In genomic region chr16:29810699-29811169, GRCh38 we compare ENCODE assay signal across 8 cellular contexts. TPM values are rescaled to one million over a fixed set of nuclear protein-coding genes. Genes with fewer than 3 reads are reported as not detected.
DNase-seq lines count a peak whose midpoint lies in the region; ATAC-seq, FAIRE-seq and TF ChIP-seq lines count a peak whose summit lies in the region.

No MANE protein-coding gene starts in this region.

- no peak for TF ChIP-seq RAD21 in K562 (CRISPR knock-in tag; conservative IDR thresholded peaks at IDR 0.05 in 1 of 2, IDR thresholded peaks at IDR 0.05 in 1 of 2)

- intact Hi-C loops in left ventricle myocardium inferior (cut with micrococcal nuclease) = no loop called here
- intact Hi-C loops in left cardiac atrium (cut with DNase I) = no loop called here
- intact Hi-C loops in K562 (cut with micrococcal nuclease) = loop anchor here (10.0 kb wide), 1 partner anchor 214 kb away; the partner anchor contains the start of gene C16orf92
- intact Hi-C loops in aorta (cut with DNase I) = loop anchor here in 1 of 2 donors (10.0 kb wide), 2 partner anchors 184 to 954 kb away; partner anchors contain the start of genes CFAP119, HIRIP3, INO80E and RNF40

- peak overlapping the region in 1 of 2 experiments; percentile 100; a peak in 1 of 4 replicates for H3K9ac ChIP-seq in K562 (ENCODE audit: insufficient read depth in 1 of 2, low read depth in 2 of 2, low read length in 2 of 2)
- H3K9ac ChIP-seq in muscle layer of colon (ENCODE audit: low read length) = no peak overlapping the region

- POLR2A ChIA-PET in K562 (lab: Yijun Ruan, JAX) = interaction anchor here (0.8 to 1.3 kb wide), 3 partner anchors 7 to 110 kb away, joined by 3 to 4 read pairs (median 3); no protein-coding TSS in a partner anchor

- H3K27me3 ChIP-seq in left ventricle myocardium inferior (ENCODE audit: low read depth) (no peaks in the 10 kb centered on the region), K562 (ENCODE audit: control insufficient read depth in 2 of 2, insufficient read depth in 2 of 2, low read length in 2 of 2) (no peaks in the 10 kb centered on the region), muscle layer of colon (ENCODE audit: control insufficient read depth in 1 of 2, insufficient read depth in 2 of 2, low read length in 2 of 2) (no peaks in the 10 kb centered on the region), aorta (ENCODE audit: control insufficient read depth in 1 of 2, insufficient read depth in 2 of 2, low read length in 1 of 2) (no peaks in the 10 kb centered on the region)

- peak overlapping the region; percentile 91 for H3K4me2 ChIP-seq in K562 (ENCODE audit: insufficient read depth, low read length)

- CTCF ChIA-PET in K562 (lab: Yijun Ruan, JAX; ENCODE audit: low intra/inter-chr PET ratio) = no interaction called here

- in situ Hi-C loops in K562 (cut with MboI) = no loop called here

- TF ChIP-seq EP300 in K562 (IDR thresholded peaks at IDR 0.05; ENCODE audit: low read length) = no peak

- FAIRE-seq in K562 (lab: Jason Lieb, UNC) = peak; percentile 76

- TSS peak; percentile 78 for BruUV-seq in K562 (replicated peaks; lab: Mats Ljungman, UMichigan)

- H3K9me1 ChIP-seq in K562 (ENCODE audit: control insufficient read depth, insufficient read depth, low read length) = no peaks in the 10 kb centered on the region

- no peaks in the 10 kb centered on the region for H3K9me3 ChIP-seq in left ventricle myocardium inferior (replicated peaks)
- H3K9me3 ChIP-seq in K562 (replicated peaks; ENCODE audit: control insufficient read depth, insufficient read depth, low read depth, low read length) = no peaks in the 10 kb centered on the region
- no peaks in the 10 kb centered on the region for H3K9me3 ChIP-seq in muscle layer of colon (ENCODE audit: low read length)
- H3K9me3 ChIP-seq in aorta (ENCODE audit: control insufficient read depth, low read length) = no peaks in the 10 kb centered on the region

- DNase-seq in left ventricle myocardium inferior = no peak
- no peak for DNase-seq in left cardiac atrium
- DNase-seq in K562 (ENCODE audit: extremely low read depth in 1 of 4, low spot score in 3 of 4) = no peak
- DNase-seq in aorta = no peak
- no peak for DNase-seq in RPMI8226
- DNase-seq in SKM-1 (lab: John Stamatoyannopoulos, UW; ENCODE audit: unreplicated experiment) = no peak
- no peak for DNase-seq in NCI-H187 treated with DMSO at 0.1 percent for 48 hours (lab: John Stamatoyannopoulos, UW)

- no peak for TF ChIP-seq POLR2A in K562 (conservative IDR thresholded peaks at IDR 0.05)

- H3K4me3 ChIP-seq in left ventricle myocardium inferior (peak overlapping the region; percentile 75), K562 (peak overlapping the region; percentile 60), muscle layer of colon (ENCODE audit: low read depth in 1 of 2, low read length in 2 of 2) (peak overlapping the region in 1 of 2 donors; percentile 78), aorta (ENCODE audit: low read length in 2 of 2) (no peak overlapping the region)

- H3K4me1 ChIP-seq in left ventricle myocardium inferior = peaks cover 82% of the 10 kb centered on the region
- H3K4me1 ChIP-seq in K562 (replicated peaks in 1 of 2; ENCODE audit: control insufficient read depth in 2 of 2, insufficient read depth in 2 of 2, low read length in 2 of 2) = peaks cover 43 to 80% of the 10 kb centered on the region in 2 experiments
- H3K4me1 ChIP-seq in muscle layer of colon (ENCODE audit: insufficient read depth, low read length) = peaks cover 61% of the 10 kb centered on the region
- H3K4me1 ChIP-seq in aorta (ENCODE audit: control insufficient read depth in 1 of 2, insufficient read depth in 2 of 2, low read length in 2 of 2) = no peaks in the 10 kb centered on the region

- H2AFZ ChIP-seq in K562 (ENCODE audit: low read depth, low read length) = no peak overlapping the region

- WGBS in K562 (ENCODE audit: insufficient coverage, low coverage, missing lambda C conversion rate) = 16% methylated on average over 6 of the region's 9 CpGs
- WGBS in aorta, 2 donors = 7 to 9% methylated on average over 9 of the region's 9 CpGs

- no peak for TF ChIP-seq CTCF in left ventricle myocardium inferior (IDR thresholded peaks at IDR 0.05; ENCODE audit: borderline replicate concordance)
- no peak for TF ChIP-seq CTCF in K562 (IDR thresholded peaks at IDR 0.05 in 2 of 3, conservative IDR thresholded peaks at IDR 0.05 in 1 of 3; ENCODE audit: insufficient read depth in 2 of 3, low read depth in 1 of 3, low read length in 3 of 3)

- H4K20me1 ChIP-seq in K562 (replicated peaks; ENCODE audit: control insufficient read depth, insufficient read depth, low read length) = peaks cover 23% of the 10 kb centered on the region; the same call in 1 of the 2 replicates

- H3K79me2 ChIP-seq in K562 (ENCODE audit: control insufficient read depth, insufficient read depth, low read length) = peaks cover 40% of the 10 kb centered on the region

- H3K27ac ChIP-seq in left ventricle myocardium inferior (replicated peaks) (peak overlapping the region; percentile 97), K562 (ENCODE audit: extremely low read depth, low read depth, low read length) (peak overlapping the region; percentile 88; the same call in 1 of the 3 replicates), muscle layer of colon (ENCODE audit: low read depth, low read length) (peak overlapping the region; percentile 98), aorta (ENCODE audit: low read depth in 1 of 2, low read length in 2 of 2) (peak overlapping the region; percentile 20 to 59)

- ATAC-seq in left cardiac atrium (no peak), K562 (no peak), aorta (ENCODE audit: low FRiP score) (no peak)

- H3K36me3 ChIP-seq in left ventricle myocardium inferior (peaks cover 24% of the 10 kb centered on the region), K562 (ENCODE audit: control insufficient read depth, insufficient read depth, low read length) (peaks cover 36% of the 10 kb centered on the region), muscle layer of colon (ENCODE audit: insufficient read depth, low read length) (peaks cover 17% of the 10 kb centered on the region), aorta (ENCODE audit: control insufficient read depth in 1 of 2, insufficient read depth in 2 of 2, low read length in 1 of 2) (no peaks in the 10 kb centered on the region)

RNA-seq across cellular contexts. Expression of gene PRRT2, which starts 1.3 kb away (rescaled TPM):
- 2.1 TPM for total RNA-seq in left ventricle myocardium inferior
- 1 to 10 TPM; 2.2 to 3.0 TPM for total RNA-seq in left cardiac atrium
- total RNA-seq in K562 (2011; cell fraction: chromatin; rRNA removed; ENCODE audit: low replicate concordance) = 2.5 and 4.2 TPM in 2 replicates
- 1.7 and 2.8 TPM in 2 replicates for total RNA-seq in K562 (2011; cell fraction: nucleolus; rRNA removed)
- 2.1 and 6.5 TPM in 2 replicates for total RNA-seq in K562 (2011; cell fraction: nucleoplasm; rRNA removed)
- total RNA-seq in K562 (2014; rRNA removed) = 0.16 and 0.27 TPM in 2 replicates
- 0.11 TPM in 1 of 2 replicates, not detected in the other for total RNA-seq in K562 (2014; rRNA removed; fragmentation: Illumina TruSeq; extraction: Trizol)
- 0.25 and 0.38 TPM in 2 replicates for total RNA-seq in K562 (2015; rRNA removed; fragmentation: Illumina TruSeq; extraction: Trizol)
- total RNA-seq in K562 (2021) = 0.69 and 1.2 TPM in 2 replicates
- polyA plus RNA-seq in K562 (2011; rRNA removed) = 0.42 and 0.96 TPM in 2 replicates
- 0.48 and 0.60 TPM in 2 replicates for polyA plus RNA-seq in K562 (2011; cell fraction: cytosol; rRNA removed)
- polyA plus RNA-seq in K562 (2011; cell fraction: nucleus; rRNA removed) = 9.4 and 12.9 TPM in 2 replicates
- polyA plus RNA-seq in K562 (2012) = 0.72 and 1.4 TPM in 2 replicates
- polyA plus RNA-seq in K562 (2014; fragmentation: Illumina TruSeq; extraction: Trizol) = 0.28 and 0.46 TPM in 2 replicates
- polyA plus RNA-seq in K562 (2014; fragmentation: Nextera tagmentation; extraction: Ambion mirVana) = not detected
- polyA plus RNA-seq in K562 (2014; rRNA removed) = 0.81 and 1.0 TPM in 2 replicates
- 0.25 and 0.30 TPM in 2 replicates for polyA minus RNA-seq in K562 (2011; rRNA and poly(A)+ RNA removed)
- polyA minus RNA-seq in K562 (2011; cell fraction: cytosol; rRNA and poly(A)+ RNA removed) = not detected in 2 replicates
- 1.3 and 1.6 TPM in 2 replicates for polyA minus RNA-seq in K562 (2011; cell fraction: nucleus; rRNA and poly(A)+ RNA removed)
- total RNA-seq in aorta = 10 to 100 TPM; 10.9 to 30.6 TPM
- 10 to 100 TPM in 1 of 2 donors, 1 to 10 TPM in 1; 5.3 to 36.6 TPM for polyA plus RNA-seq in aorta

RNA-seq across cellular contexts. Expression of gene MAZ, which starts 4.4 kb away (rescaled TPM):
- total RNA-seq in left ventricle myocardium inferior (77.6 TPM), left cardiac atrium (10 to 100 TPM; 84.8 to 96.7 TPM), K562 (2014; rRNA removed) (414 and 504 TPM in 2 replicates), K562 (2014; rRNA removed; fragmentation: Illumina TruSeq; extraction: Trizol) (196 and 250 TPM in 2 replicates), K562 (2015; rRNA removed; fragmentation: Illumina TruSeq; extraction: Trizol) (378 and 386 TPM in 2 replicates), K562 (2021) (518 and 532 TPM in 2 replicates), aorta (100 to 1,000 TPM; 109 to 127 TPM)
- 95.3 and 227 TPM in 2 replicates for total RNA-seq in K562 (2011; cell fraction: chromatin; rRNA removed; ENCODE audit: low replicate concordance)
- 242 and 255 TPM in 2 replicates for total RNA-seq in K562 (2011; cell fraction: nucleolus; rRNA removed)
- total RNA-seq in K562 (2011; cell fraction: nucleoplasm; rRNA removed) = 165 and 167 TPM in 2 replicates
- polyA plus RNA-seq in K562 (2011; rRNA removed) (216 and 275 TPM in 2 replicates), K562 (2014; fragmentation: Illumina TruSeq; extraction: Trizol) (420 and 592 TPM in 2 replicates), K562 (2014; fragmentation: Nextera tagmentation; extraction: Ambion mirVana) (10 to 100 TPM; 45.4 to 59.3 TPM), K562 (2014; rRNA removed) (225 and 259 TPM in 2 replicates), aorta (100 to 1,000 TPM; 112 to 121 TPM)
- polyA plus RNA-seq in K562 (2011; cell fraction: cytosol; rRNA removed) = 302 and 460 TPM in 2 replicates
- 274 and 319 TPM in 2 replicates for polyA plus RNA-seq in K562 (2011; cell fraction: nucleus; rRNA removed)
- 576 and 597 TPM in 2 replicates for polyA plus RNA-seq in K562 (2012)
- polyA minus RNA-seq in K562 (2011; rRNA and poly(A)+ RNA removed) = 238 and 356 TPM in 2 replicates
- polyA minus RNA-seq in K562 (2011; cell fraction: cytosol; rRNA and poly(A)+ RNA removed) = 360 and 377 TPM in 2 replicates
- polyA minus RNA-seq in K562 (2011; cell fraction: nucleus; rRNA and poly(A)+ RNA removed) = 72.8 and 95.2 TPM in 2 replicates

RNA-seq across cellular contexts. Expression of gene PAGR1, which starts 5.2 kb away (rescaled TPM):
- 12.9 TPM for total RNA-seq in left ventricle myocardium inferior
- 10 to 100 TPM; 15.1 to 16.6 TPM for total RNA-seq in left cardiac atrium
- 8.4 and 14.4 TPM in 2 replicates for total RNA-seq in K562 (2011; cell fraction: chromatin; rRNA removed; ENCODE audit: low replicate concordance)
- 14.2 and 16.0 TPM in 2 replicates for total RNA-seq in K562 (2011; cell fraction: nucleolus; rRNA removed)
- 11.1 and 12.8 TPM in 2 replicates for total RNA-seq in K562 (2011; cell fraction: nucleoplasm; rRNA removed)
- total RNA-seq in K562 (2014; rRNA removed) = 58.2 and 68.3 TPM in 2 replicates
- 16.5 and 16.8 TPM in 2 replicates for total RNA-seq in K562 (2014; rRNA removed; fragmentation: Illumina TruSeq; extraction: Trizol)
- total RNA-seq in K562 (2015; rRNA removed; fragmentation: Illumina TruSeq; extraction: Trizol) = 40.7 and 42.2 TPM in 2 replicates
- 33.3 and 36.0 TPM in 2 replicates for total RNA-seq in K562 (2021)
- 15.4 and 16.6 TPM in 2 replicates for polyA plus RNA-seq in K562 (2011; rRNA removed)
- 16.9 and 23.2 TPM in 2 replicates for polyA plus RNA-seq in K562 (2011; cell fraction: cytosol; rRNA removed)
- polyA plus RNA-seq in K562 (2011; cell fraction: nucleus; rRNA removed) = 11.9 and 16.8 TPM in 2 replicates
- polyA plus RNA-seq in K562 (2012) = 21.5 and 32.5 TPM in 2 replicates
- polyA plus RNA-seq in K562 (2014; fragmentation: Illumina TruSeq; extraction: Trizol) = 15.7 and 26.0 TPM in 2 replicates
- 1 to 10 TPM; 1.4 to 4.5 TPM for polyA plus RNA-seq in K562 (2014; fragmentation: Nextera tagmentation; extraction: Ambion mirVana)
- 42.8 and 51.3 TPM in 2 replicates for polyA plus RNA-seq in K562 (2014; rRNA removed)
- 5.3 and 7.0 TPM in 2 replicates for polyA minus RNA-seq in K562 (2011; rRNA and poly(A)+ RNA removed)
- 7.3 and 12.9 TPM in 2 replicates for polyA minus RNA-seq in K562 (2011; cell fraction: cytosol; rRNA and poly(A)+ RNA removed)
- polyA minus RNA-seq in K562 (2011; cell fraction: nucleus; rRNA and poly(A)+ RNA removed) = 10.0 and 13.6 TPM in 2 replicates
- 10 to 100 TPM; 14.9 to 29.7 TPM for total RNA-seq in aorta
- 10 to 100 TPM; 24.2 to 85.3 TPM for polyA plus RNA-seq in aorta

RNA-seq across cellular contexts. Expression of gene MVP, which starts 9.5 kb away (rescaled TPM):
- total RNA-seq in left ventricle myocardium inferior (38.6 TPM), left cardiac atrium (10 to 100 TPM; 72.7 to 82.4 TPM), K562 (2014; rRNA removed) (0.53 and 1.00 TPM in 2 replicates), K562 (2014; rRNA removed; fragmentation: Illumina TruSeq; extraction: Trizol) (0.41 and 0.65 TPM in 2 replicates), K562 (2015; rRNA removed; fragmentation: Illumina TruSeq; extraction: Trizol) (0.76 and 0.98 TPM in 2 replicates), K562 (2021) (1.4 and 1.9 TPM in 2 replicates), aorta (100 to 1,000 TPM; 138 to 184 TPM)
- 2.1 and 2.7 TPM in 2 replicates for total RNA-seq in K562 (2011; cell fraction: chromatin; rRNA removed; ENCODE audit: low replicate concordance)
- 0.83 and 2.1 TPM in 2 replicates for total RNA-seq in K562 (2011; cell fraction: nucleolus; rRNA removed)
- 1.6 and 6.8 TPM in 2 replicates for total RNA-seq in K562 (2011; cell fraction: nucleoplasm; rRNA removed)
- polyA plus RNA-seq in K562 (2011; rRNA removed) (0.39 and 1.1 TPM in 2 replicates), K562 (2014; fragmentation: Illumina TruSeq; extraction: Trizol) (0.43 and 0.69 TPM in 2 replicates), K562 (2014; fragmentation: Nextera tagmentation; extraction: Ambion mirVana) (not detected), K562 (2014; rRNA removed) (0.66 and 1.1 TPM in 2 replicates), aorta (100 to 1,000 TPM in 1 of 2 donors, 10 to 100 TPM in 1; 76.8 to 186 TPM)
- 0.21 and 0.86 TPM in 2 replicates for polyA plus RNA-seq in K562 (2011; cell fraction: cytosol; rRNA removed)
- polyA plus RNA-seq in K562 (2011; cell fraction: nucleus; rRNA removed) = 2.9 and 3.4 TPM in 2 replicates
- 2.1 and 3.5 TPM in 2 replicates for polyA plus RNA-seq in K562 (2012)
- 0.53 and 1.0 TPM in 2 replicates for polyA minus RNA-seq in K562 (2011; rRNA and poly(A)+ RNA removed)
- 2.4 and 2.7 TPM in 2 replicates for polyA minus RNA-seq in K562 (2011; cell fraction: cytosol; rRNA and poly(A)+ RNA removed)
- 0.94 and 2.2 TPM in 2 replicates for polyA minus RNA-seq in K562 (2011; cell fraction: nucleus; rRNA and poly(A)+ RNA removed)

RNA-seq across cellular contexts. Expression of gene KIF22, which starts 20.2 kb away (rescaled TPM):
- total RNA-seq in left ventricle myocardium inferior = 46.9 TPM
- total RNA-seq in left cardiac atrium = 10 to 100 TPM; 22.1 to 30.1 TPM
- 212 and 457 TPM in 2 replicates for total RNA-seq in K562 (2011; cell fraction: chromatin; rRNA removed; ENCODE audit: low replicate concordance)
- total RNA-seq in K562 (2011; cell fraction: nucleolus; rRNA removed) = 330 and 338 TPM in 2 replicates
- 225 and 251 TPM in 2 replicates for total RNA-seq in K562 (2011; cell fraction: nucleoplasm; rRNA removed)
- total RNA-seq in K562 (2014; rRNA removed) = 131 and 146 TPM in 2 replicates
- total RNA-seq in K562 (2014; rRNA removed; fragmentation: Illumina TruSeq; extraction: Trizol) = 84.2 and 106 TPM in 2 replicates
- 115 and 117 TPM in 2 replicates for total RNA-seq in K562 (2015; rRNA removed; fragmentation: Illumina TruSeq; extraction: Trizol)
- 146 and 156 TPM in 2 replicates for total RNA-seq in K562 (2021)
- 232 and 251 TPM in 2 replicates for polyA plus RNA-seq in K562 (2011; rRNA removed)
- polyA plus RNA-seq in K562 (2011; cell fraction: cytosol; rRNA removed) = 202 and 227 TPM in 2 replicates
- polyA plus RNA-seq in K562 (2011; cell fraction: nucleus; rRNA removed) = 549 and 656 TPM in 2 replicates
- polyA plus RNA-seq in K562 (2012) = 111 and 163 TPM in 2 replicates
- polyA plus RNA-seq in K562 (2014; fragmentation: Illumina TruSeq; extraction: Trizol) = 144 and 171 TPM in 2 replicates
- polyA plus RNA-seq in K562 (2014; fragmentation: Nextera tagmentation; extraction: Ambion mirVana) = 10 to 100 TPM in 1 of 2 experiments, 1 to 10 TPM in 1; 8.7 to 18.2 TPM
- 180 and 185 TPM in 2 replicates for polyA plus RNA-seq in K562 (2014; rRNA removed)
- 154 and 186 TPM in 2 replicates for polyA minus RNA-seq in K562 (2011; rRNA and poly(A)+ RNA removed)
- 92.9 and 122 TPM in 2 replicates for polyA minus RNA-seq in K562 (2011; cell fraction: cytosol; rRNA and poly(A)+ RNA removed)
- polyA minus RNA-seq in K562 (2011; cell fraction: nucleus; rRNA and poly(A)+ RNA removed) = 267 and 269 TPM in 2 replicates
- 10 to 100 TPM in 1 of 2 donors, 1 to 10 TPM in 1; 7.4 to 13.0 TPM for total RNA-seq in aorta
- 10 to 100 TPM; 10.6 to 41.4 TPM for polyA plus RNA-seq in aorta

Comparison
In these comparisons a context has a peak if more than half of its experiments do, and no peak if none do; other contexts are left out.
1. H3K27ac ChIP-seq: peak in every context shown above with its lines; median percentile 98 in muscle layer of colon; 97 in left ventricle myocardium inferior; 88 in K562; 40 in aorta.
2. H3K4me3 ChIP-seq: peak in left ventricle myocardium inferior (single experiment) and K562 (single experiment); none in aorta (0 of 2).